Comparison of ENCODE assay signal across 9 cellular contexts in genomic region chr11:13463779-13464290, GRCh38. TPM values are rescaled to one million over a fixed set of nuclear protein-coding genes. Genes with fewer than 3 reads are reported as not detected.
DNase-seq lines count a peak whose midpoint lies in the region; ATAC-seq and TF ChIP-seq lines count a peak whose summit lies in the region.
"Had no signal": no experiment of that assay in that cellular context is flagged by ENCODE, and none has a peak within 500 bp of the region (broad histone marks: within the 10 kb centered on the region; RNA-seq: fewer than 3 reads in every experiment).

No MANE protein-coding gene starts in this region.

- peaks cover 6% of the 10 kb centered on the region for H3K27me3 ChIP-seq in AG04450 (ENCODE audit: control insufficient read depth, insufficient read depth, low read length)
- no peaks in the 10 kb centered on the region for H3K27me3 ChIP-seq in adipocyte (replicated peaks; ENCODE audit: control insufficient read depth, insufficient read depth, low read length)
- no peaks in the 10 kb centered on the region for H3K27me3 ChIP-seq in lung (ENCODE audit: control insufficient read depth, insufficient read depth)
- H3K27me3 ChIP-seq in aorta (ENCODE audit: control insufficient read depth in 1 of 2, insufficient read depth in 2 of 2, low read length in 1 of 2), result no peaks in the 10 kb centered on the region

- WGBS in lung, 2 donors, result 17 to 28% methylated on average over 12 of the region's 12 CpGs
- 27 to 29% methylated on average over 12 of the region's 12 CpGs for WGBS in aorta, 2 donors

- in situ Hi-C loops in KBM-7 (cut with MboI; ENCODE audit: low pct_unique_long_range_greater_than_20kb, low sequenced_read_pairs), result no loop called here

- DNase-seq in AG04450 (ENCODE audit: low read depth, low spot score), result no peak
- DNase-seq in adipocyte (ENCODE audit: low read depth), result no peak
- DNase-seq in lung (ENCODE audit: low spot score), result no peak
- DNase-seq in aorta, result no peak
- DNase-seq in KBM-7, result no peak
- DNase-seq in NCI-H187 (lab: John Stamatoyannopoulos, UW), result no peak

- TF ChIP-seq CTCF in AG04450 (IDR thresholded peaks at IDR 0.05; ENCODE audit: low read depth, low read length) (no peak), HEK293 (tag by site-specific recombination; IDR thresholded peaks at IDR 0.05) (no peak), lung (IDR thresholded peaks at IDR 0.05; ENCODE audit: control extremely low read depth, extremely low read depth) (no peak)

- H3K9me3 ChIP-seq in AG04450 (ENCODE audit: control insufficient read depth, insufficient read depth, low read length), result no peaks in the 10 kb centered on the region; the same call in 1 of the 2 replicates
- H3K9me3 ChIP-seq in HEK293 (ENCODE audit: control insufficient read depth, insufficient read depth, low read depth, low read length), result no peaks in the 10 kb centered on the region
- no peaks in the 10 kb centered on the region for H3K9me3 ChIP-seq in adipocyte (ENCODE audit: control insufficient read depth, low read length)
- no peaks in the 10 kb centered on the region for H3K9me3 ChIP-seq in lung (ENCODE audit: control insufficient read depth in 2 of 2, insufficient read depth in 1 of 2, low read length in 1 of 2)
- peaks cover 2% of the 10 kb centered on the region for H3K9me3 ChIP-seq in aorta (ENCODE audit: control insufficient read depth, low read length)

- POLR2A ChIA-PET in AG04450 (lab: Yijun Ruan, JAX) (interaction anchor here (1.1 to 1.4 kb wide), 3 partner anchors 23 to 247 kb away, joined by 4 to 8 read pairs (median 7); no protein-coding TSS in a partner anchor), HEK293 (lab: Yijun Ruan, JAX) (interaction anchor here (1.0 to 1.4 kb wide), 12 partner anchors 8 to 257 kb away, joined by 3 to 10 read pairs (median 4); partner anchors contain the start of gene FAR1)

- CTCF ChIA-PET in AG04450 (lab: Charles Lee), result interaction anchor here (0.6 to 3.0 kb wide), 9 partner anchors 24 to 1058 kb away, joined by 3 to 13 read pairs (median 5); no protein-coding TSS in a partner anchor
- CTCF ChIA-PET in HEK293 (lab: Yijun Ruan, JAX), result interaction anchor here (0.7 to 2.0 kb wide), 8 partner anchors 9 to 180 kb away, joined by 3 to 6 read pairs (median 4); no protein-coding TSS in a partner anchor

- H3K9ac ChIP-seq in adipocyte (ENCODE audit: low read length), result peak overlapping the region; percentile 90

- H3K4me1 ChIP-seq in HEK293 (ENCODE audit: control insufficient read depth, insufficient read depth, low read length) (no peaks in the 10 kb centered on the region), adipocyte (ENCODE audit: control insufficient read depth, insufficient read depth, low read length) (peaks cover 18% of the 10 kb centered on the region), lung (ENCODE audit: control insufficient read depth in 2 of 2, insufficient read depth in 2 of 2, low read length in 2 of 2) (peaks cover 0 to 12% of the 10 kb centered on the region in 2 donors), aorta (ENCODE audit: control insufficient read depth in 1 of 2, insufficient read depth in 2 of 2, low read length in 2 of 2) (peaks cover 0 to 4% of the 10 kb centered on the region in 2 donors)

- peak overlapping the region; percentile 86 for H3K4me3 ChIP-seq in AG04450 (ENCODE audit: low read depth, low read length)
- peak overlapping the region; percentile 99 for H3K4me3 ChIP-seq in HEK293 (ENCODE audit: low read depth, low read length)
- peak overlapping the region; percentile 92 for H3K4me3 ChIP-seq in adipocyte (ENCODE audit: low read length)
- peak overlapping the region; percentile 84 for H3K4me3 ChIP-seq in lung
- H3K4me3 ChIP-seq in aorta (ENCODE audit: low read length in 2 of 2), result peak overlapping the region; percentile 42 to 60

- H3K27ac ChIP-seq in AG04450 (ENCODE audit: low read depth, low read length), result peak overlapping the region; percentile 33
- H3K27ac ChIP-seq in HEK293 (ENCODE audit: extremely low read depth, low read depth, low read length), result peak overlapping the region; percentile 1; the same call in 1 of the 2 replicates
- H3K27ac ChIP-seq in lung (ENCODE audit: low read depth in 1 of 2, low read length in 1 of 2), result peak overlapping the region; percentile 93 to 95
- no peak overlapping the region for H3K27ac ChIP-seq in aorta (ENCODE audit: low read depth in 1 of 2, low read length in 2 of 2)

- peaks cover 0 to 5% of the 10 kb centered on the region in 2 experiments; a peak in 1 of 3 replicates for H3K36me3 ChIP-seq in HEK293 (ENCODE audit: control insufficient read depth in 2 of 2, insufficient read depth in 1 of 2, low read length in 2 of 2)
- no peaks in the 10 kb centered on the region for H3K36me3 ChIP-seq in adipocyte (ENCODE audit: control insufficient read depth, insufficient read depth, low read length, severe bottlenecking)
- H3K36me3 ChIP-seq in lung (ENCODE audit: control insufficient read depth in 2 of 2, insufficient read depth in 2 of 2, low read length in 2 of 2), result no peaks in the 10 kb centered on the region
- no peaks in the 10 kb centered on the region for H3K36me3 ChIP-seq in aorta (ENCODE audit: control insufficient read depth in 1 of 2, insufficient read depth in 2 of 2, low read length in 1 of 2)

- ATAC-seq in lung (ENCODE audit: insufficient read depth, low FRiP score), result no peak
- ATAC-seq in aorta (ENCODE audit: low FRiP score), result no peak
- no peak for ATAC-seq in HG02970 (IDR thresholded peaks at IDR 0.05; ENCODE audit: low FRiP score, unreplicated experiment)

- intact Hi-C loops in aorta (cut with DNase I), result loop anchor here in 1 of 2 donors (2.0 to 10.0 kb wide), 4 partner anchors 82 to 201 kb away; partner anchors contain the start of genes BMAL1 and FAR1

TF ChIP-seq in HEK293, 187 proteins besides CTCF, POLR2A, EP300 and RAD21:
- TF ChIP-seq ZSCAN16 (tag by site-specific recombination; IDR thresholded peaks at IDR 0.05) (no peak), REPIN1 (tag by site-specific recombination; IDR thresholded peaks at IDR 0.05; ENCODE audit: low read depth) (no peak), ZNF114 (tag by site-specific recombination; IDR thresholded peaks at IDR 0.05) (no peak), ZNF302 (tag by site-specific recombination; IDR thresholded peaks at IDR 0.05; ENCODE audit: low read depth) (no peak), ZNF548 (tag by site-specific recombination; IDR thresholded peaks at IDR 0.05) (no peak), ZNF600 (tag by site-specific recombination; IDR thresholded peaks at IDR 0.05) (no peak), TSHZ1 (tag by site-specific recombination; IDR thresholded peaks at IDR 0.05; ENCODE audit: borderline replicate concordance) (no peak), ZNF623 (tag by site-specific recombination; IDR thresholded peaks at IDR 0.05) (no peak)
TF ChIP-seq in HEK293: peak in this region for 0.

RNA-seq across cellular contexts. Expression of gene BTBD10, which starts 0.8 kb away (rescaled TPM):
- 50.2 and 60.8 TPM in 2 replicates for polyA plus RNA-seq in AG04450 (2011; rRNA removed)
- polyA minus RNA-seq in AG04450 (2011; rRNA and poly(A)+ RNA removed), result 58.3 and 85.4 TPM in 2 replicates
- total RNA-seq in lung, result 10 to 100 TPM; 22.6 to 51.5 TPM
- 10 to 100 TPM in 1 of 2 donors, 1 to 10 TPM in 1; 9.9 to 19.8 TPM for polyA plus RNA-seq in lung
- 10 to 100 TPM; 31.8 to 35.3 TPM for total RNA-seq in aorta
- polyA plus RNA-seq in aorta, result 10 to 100 TPM; 19.2 to 28.0 TPM

RNA-seq across cellular contexts. Expression of gene PTH, which starts 32.0 kb away (rescaled TPM):
- polyA plus RNA-seq in AG04450 (2011; rRNA removed) (not detected in 2 replicates), lung (not detected), aorta (not detected)
- not detected in 2 replicates for polyA minus RNA-seq in AG04450 (2011; rRNA and poly(A)+ RNA removed)
- total RNA-seq in lung (not detected), aorta (not detected)
- total RNA-seq: myocyte had no signal

Comparison
In these comparisons a context has a peak if more than half of its experiments do, and no peak if none do; other contexts are left out.
1. H3K27ac ChIP-seq: peak in AG04450 (single experiment), HEK293 (single experiment) and lung (2 of 2); none in aorta (0 of 2).
2. Peak in every context shown above with its lines, with median percentiles within 50 percentile points of each other: H3K4me3 ChIP-seq.